In genomic region chr1:225445644-225446297, GRCh38 we compare ENCODE assay signal across 9 cellular contexts. TPM values are rescaled to one million over a fixed set of nuclear protein-coding genes. Genes with fewer than 3 reads are reported as not detected.
DNase-seq lines count a peak whose midpoint lies in the region; ATAC-seq, FAIRE-seq and TF ChIP-seq lines count a peak whose summit lies in the region.
"Had no signal": no experiment of that assay in that cellular context is flagged by ENCODE, and none has a peak within 500 bp of the region (broad histone marks: within the 10 kb centered on the region; RNA-seq: fewer than 3 reads in every experiment).

No MANE protein-coding gene starts in this region.

- no peaks in the 10 kb centered on the region for H3K79me2 ChIP-seq in OCI-LY3 (ENCODE audit: low read length)

- H3K27ac ChIP-seq in CD4-positive, alpha-beta memory T cell (ENCODE audit: low read depth, low read length): peak overlapping the region; percentile 45
- H3K27ac ChIP-seq in OCI-LY3 (ENCODE audit: low read length) (peak overlapping the region; percentile 69), neutrophil (peak overlapping the region; percentile 92)

- H3K4me2 ChIP-seq in OCI-LY3 (ENCODE audit: low read length): peak overlapping the region; percentile 87

- no peaks in the 10 kb centered on the region for H3K36me3 Mint-ChIP-seq in CD4-positive, alpha-beta memory T cell

- H3K27ac Mint-ChIP-seq in CD4-positive, alpha-beta memory T cell: peak overlapping the region; percentile 82 to 97 (median 93)

- no peaks in the 10 kb centered on the region for H3K9me3 Mint-ChIP-seq in CD4-positive, alpha-beta memory T cell

- peaks cover 42 to 70% (median 55%) of the 10 kb centered on the region in 4 donors for H3K4me1 Mint-ChIP-seq in CD4-positive, alpha-beta memory T cell

- TF ChIP-seq CTCF in OCI-LY3 (IDR thresholded peaks at IDR 0.05; ENCODE audit: low read depth, low read length) (no peak), neutrophil (IDR thresholded peaks at IDR 0.05) (no peak)

- POLR2A ChIA-PET in CD4-positive, alpha-beta memory T cell (lab: Charles Lee; ENCODE audit: partially characterized antibody): interaction anchor here (0.8 to 9.3 kb wide), 15 partner anchors 9 to 664 kb away, joined by 3 to 319 read pairs (median 15); partner anchors contain the start of genes H3-3A, LBR, SDE2 and SRP9

- peak overlapping the region; percentile 22 to 87 (median 78) for H3K4me3 Mint-ChIP-seq in CD4-positive, alpha-beta memory T cell

- ATAC-seq in GM19455 (IDR thresholded peaks at IDR 0.05; ENCODE audit: unreplicated experiment) (no peak), HG02623 (IDR thresholded peaks at IDR 0.05; ENCODE audit: unreplicated experiment) (no peak)

- peak overlapping the region; percentile 20 to 21 for H3K4me3 ChIP-seq in CD4-positive, alpha-beta memory T cell (ENCODE audit: low read length in 2 of 2)
- H3K4me3 ChIP-seq in OCI-LY3 (ENCODE audit: low read length) (peak overlapping the region; percentile 71), neutrophil (ENCODE audit: low read depth in 1 of 2, low read length in 1 of 2) (peak overlapping the region; percentile 59 to 61)
- H3K4me3 ChIP-seq: SK-N-MC had no signal

- peak overlapping the region; percentile 99 for H2AFZ ChIP-seq in OCI-LY3 (ENCODE audit: low read depth, low read length)

- CTCF ChIA-PET in CD4-positive, alpha-beta memory T cell (lab: Charles Lee; ENCODE audit: partially characterized antibody): interaction anchor here (1.0 to 7.9 kb wide), 10 partner anchors 18 to 680 kb away, joined by 3 to 87 read pairs (median 6); partner anchors contain the start of gene LBR

- peak in 2 of 5 donors; percentile 21 to 23 for DNase-seq in CD4-positive, alpha-beta memory T cell
- DNase-seq in dermis blood vessel endothelial cell (peak; percentile 65), urothelium cell line (ENCODE audit: low spot score) (no peak), NCI-H1105 treated with DMSO at 0.1 percent for 48 hours (lab: John Stamatoyannopoulos, UW) (no peak)

- no peaks in the 10 kb centered on the region for H3K27me3 Mint-ChIP-seq in CD4-positive, alpha-beta memory T cell

- H3K27me3 ChIP-seq in CD4-positive, alpha-beta memory T cell (ENCODE audit: insufficient read depth, low read length): no peaks in the 10 kb centered on the region
- H3K27me3 ChIP-seq in OCI-LY3 (ENCODE audit: low read depth, low read length) (peaks cover 3% of the 10 kb centered on the region; the same call in 1 of the 2 replicates), neutrophil (no peaks in the 10 kb centered on the region)

- no peaks in the 10 kb centered on the region for H3K36me3 ChIP-seq in CD4-positive, alpha-beta memory T cell (ENCODE audit: insufficient read depth, low read length)
- H3K36me3 ChIP-seq in OCI-LY3 (replicated peaks; ENCODE audit: low read depth, low read length): no peaks in the 10 kb centered on the region
- H3K36me3 ChIP-seq in neutrophil: no peaks in the 10 kb centered on the region

- no peaks in the 10 kb centered on the region for H3K9me3 ChIP-seq in CD4-positive, alpha-beta memory T cell (ENCODE audit: control insufficient read depth in 1 of 2, low read length in 2 of 2)
- H3K9me3 ChIP-seq in OCI-LY3 (ENCODE audit: insufficient read depth, low read length) (no peaks in the 10 kb centered on the region), neutrophil (no peaks in the 10 kb centered on the region)

- peaks cover 63% of the 10 kb centered on the region for H3K4me1 ChIP-seq in CD4-positive, alpha-beta memory T cell (ENCODE audit: insufficient read depth, low read length)
- H3K4me1 ChIP-seq in OCI-LY3 (ENCODE audit: low read length) (peaks cover 35% of the 10 kb centered on the region), neutrophil (ENCODE audit: control insufficient read depth in 1 of 2, insufficient read depth in 1 of 2, low read depth in 1 of 2, low read length in 1 of 2) (peaks cover 65 to 71% of the 10 kb centered on the region in 2 experiments)

- FAIRE-seq in urothelium cell line (lab: Jason Lieb, UNC): no peak

- H4K20me1 ChIP-seq in OCI-LY3 (ENCODE audit: insufficient read depth, low read length): no peaks in the 10 kb centered on the region

- H3K9ac ChIP-seq in OCI-LY3 (ENCODE audit: low read length): no peak overlapping the region; the same call in 1 of the 2 replicates

- intact Hi-C loops in CD4-positive, alpha-beta memory T cell (cut with micrococcal nuclease): loop anchor here (1.0 kb wide), 3 partner anchors 17 to 332 kb away; partner anchors contain the start of genes LBR and SRP9

RNA-seq across cellular contexts. Expression of gene LBR, which starts 17.9 kb away (rescaled TPM):
- 100 to 1,000 TPM; 138 to 150 TPM for total RNA-seq in CD4-positive, alpha-beta memory T cell
- 100 to 1,000 TPM; 106 to 121 TPM for polyA plus RNA-seq in CD4-positive, alpha-beta memory T cell
- total RNA-seq in dermis blood vessel endothelial cell: 132 and 156 TPM in 2 replicates

Comparison
In these comparisons a context has a peak if more than half of its experiments do, and no peak if none do; other contexts are left out.
1. H3K4me3 ChIP-seq: peak in every context shown above with its lines; median percentile 71 in OCI-LY3; 60 in neutrophil; 20 in CD4-positive, alpha-beta memory T cell.